ENCODE assay signal across 8 cellular contexts in the genomic region with DNA sequence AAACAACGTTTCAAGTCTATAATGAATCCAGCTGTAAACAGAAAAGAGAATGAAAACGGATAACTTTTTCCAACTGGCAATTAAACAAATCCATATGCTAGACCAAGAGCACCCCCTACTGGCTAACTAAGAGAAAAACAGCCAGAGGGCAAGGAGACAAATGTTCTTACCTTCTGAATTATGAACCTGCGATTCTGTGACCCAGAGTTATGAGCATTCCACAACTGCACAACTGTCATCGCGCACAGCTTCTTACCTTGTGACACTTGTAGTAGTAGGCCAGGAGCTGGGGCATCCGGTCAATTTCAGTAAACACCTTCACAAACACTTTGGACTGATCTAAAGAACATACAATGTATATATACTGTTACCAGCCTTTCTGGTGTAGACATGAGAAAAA. TPM values are rescaled to one million over a fixed set of nuclear protein-coding genes. Genes with fewer than 3 reads are reported as not detected.
DNase-seq lines count a peak whose midpoint lies in the region; ATAC-seq and TF ChIP-seq lines count a peak whose summit lies in the region.

No MANE protein-coding gene starts in this region.

- H3K27me3 ChIP-seq in AG04450 (ENCODE audit: control insufficient read depth, insufficient read depth, low read length) (no peaks in the 10 kb centered on the region), neuronal stem cell (ENCODE audit: control insufficient read depth in 3 of 3, insufficient read depth in 3 of 3, low read depth in 1 of 3, low read length in 3 of 3) (no peaks in the 10 kb centered on the region), MG63 (no peaks in the 10 kb centered on the region)

- H3K27ac ChIP-seq in AG04450 (ENCODE audit: low read depth, low read length) (no peak overlapping the region), neuronal stem cell (replicated peaks; ENCODE audit: low read length) (no peak overlapping the region)

- no peak overlapping the region for H4K8ac ChIP-seq in neuronal stem cell (ENCODE audit: low read depth, low read length)

- no peak overlapping the region for H2AK5ac ChIP-seq in neuronal stem cell (ENCODE audit: low read depth, low read length)

- no peak overlapping the region for H2BK120ac ChIP-seq in neuronal stem cell (ENCODE audit: low read depth, low read length)

- H3K23ac ChIP-seq in neuronal stem cell (ENCODE audit: low read depth, low read length, poor library complexity), result no peak overlapping the region

- no peak overlapping the region for H3K14ac ChIP-seq in neuronal stem cell (ENCODE audit: low read length)

- no peak overlapping the region for H3K4ac ChIP-seq in neuronal stem cell (ENCODE audit: low read length)

- no peak overlapping the region for H2BK12ac ChIP-seq in neuronal stem cell (ENCODE audit: low read length)

- peaks cover 14 to 71% of the 10 kb centered on the region in 2 donors for H3K36me3 ChIP-seq in neuronal stem cell (replicated peaks in 1 of 2; ENCODE audit: control insufficient read depth in 2 of 2, insufficient read depth in 2 of 2, low read length in 2 of 2)
- peaks cover 61% of the 10 kb centered on the region for H3K36me3 ChIP-seq in MG63

- CTCF ChIA-PET in AG04450 (lab: Charles Lee), result interaction anchor here (0.6 to 5.5 kb wide), 71 partner anchors 9 to 757 kb away, joined by 3 to 197 read pairs (median 5); a partner anchor contains a TSS

- POLR2A ChIA-PET in AG04450 (lab: Yijun Ruan, JAX), result no interaction called here

- WGBS in neuronal stem cell (ENCODE audit: extremely low coverage in 2 of 2, insufficient read length in 2 of 2, insufficient replicate concordance in 1 of 2), 2 donors, result no CpG with 5 or more reads among the region's 6 CpGs

- TF ChIP-seq CTCF in AG04450 (IDR thresholded peaks at IDR 0.05; ENCODE audit: low read depth, low read length), result peak; percentile 86

- H3K4me3 ChIP-seq in AG04450 (ENCODE audit: low read depth, low read length), result no peak overlapping the region
- no peak overlapping the region for H3K4me3 ChIP-seq in neuronal stem cell (ENCODE audit: low read length in 2 of 2)
- no peak overlapping the region for H3K4me3 ChIP-seq in MG63

- ATAC-seq in SK-N-SH treated with all-trans-retinoic acid at 6 μM for 48 hours, result peak; percentile 76

- H3K4me1 ChIP-seq in neuronal stem cell (ENCODE audit: control insufficient read depth in 2 of 2, insufficient read depth in 1 of 2, low read depth in 1 of 2, low read length in 2 of 2), result no peaks in the 10 kb centered on the region

- no peak overlapping the region for H2BK5ac ChIP-seq in neuronal stem cell (ENCODE audit: low read length)

- H2BK15ac ChIP-seq in neuronal stem cell (ENCODE audit: low read length), result no peak overlapping the region

- H3K18ac ChIP-seq in neuronal stem cell (ENCODE audit: low read length), result no peak overlapping the region

- H4K91ac ChIP-seq in neuronal stem cell (ENCODE audit: low read depth, low read length, poor library complexity), result no peak overlapping the region

- DNase-seq in AG04450 (ENCODE audit: low read depth, low spot score), result peak; percentile 63
- peak; percentile 66 for DNase-seq in GM03348 (ENCODE audit: low spot score)
- DNase-seq in NCI-H1417 treated with DMSO at 0.1 percent for 48 hours (lab: John Stamatoyannopoulos, UW), result peak; percentile 6
- peak; percentile 50 for DNase-seq in fibroblast of gingiva (ENCODE audit: low read depth)
- peak; percentile 62 for DNase-seq in neuronal stem cell (ENCODE audit: low spot score)
- DNase-seq in amniotic stem cell (lab: John Stamatoyannopoulos, UW), result no peak
- DNase-seq in MG63, result no peak

- no peak overlapping the region for H2AFZ ChIP-seq in neuronal stem cell (ENCODE audit: low read length)

- no peaks in the 10 kb centered on the region for H3K9me3 ChIP-seq in AG04450 (ENCODE audit: control insufficient read depth, insufficient read depth, low read length)
- H3K9me3 ChIP-seq in neuronal stem cell (replicated peaks in 1 of 2; ENCODE audit: control insufficient read depth in 2 of 2, insufficient read depth in 1 of 2, low read depth in 1 of 2, low read length in 2 of 2), result no peaks in the 10 kb centered on the region
- no peaks in the 10 kb centered on the region for H3K9me3 ChIP-seq in MG63

- no peaks in the 10 kb centered on the region for H3K79me1 ChIP-seq in neuronal stem cell (ENCODE audit: low read depth, low read length)

- no peak overlapping the region for H3K4me2 ChIP-seq in neuronal stem cell (ENCODE audit: insufficient read depth, low read length, poor library complexity, severe bottlenecking)

- no peak overlapping the region for H3K9ac ChIP-seq in neuronal stem cell (ENCODE audit: low read depth, low read length, poor library complexity)

TF ChIP-seq in SK-N-SH treated with all-trans-retinoic acid at 6 μM for 48 hours, 23 proteins besides CTCF, POLR2A, EP300 and RAD21 (continues in another document):
- no peak for TF ChIP-seq ZFP30 (CRISPR knock-in tag; IDR thresholded peaks at IDR 0.05)
- TF ChIP-seq TOX (CRISPR knock-in tag; IDR thresholded peaks at IDR 0.05; ENCODE audit: borderline replicate concordance), result no peak
- TF ChIP-seq, protein P1, sequence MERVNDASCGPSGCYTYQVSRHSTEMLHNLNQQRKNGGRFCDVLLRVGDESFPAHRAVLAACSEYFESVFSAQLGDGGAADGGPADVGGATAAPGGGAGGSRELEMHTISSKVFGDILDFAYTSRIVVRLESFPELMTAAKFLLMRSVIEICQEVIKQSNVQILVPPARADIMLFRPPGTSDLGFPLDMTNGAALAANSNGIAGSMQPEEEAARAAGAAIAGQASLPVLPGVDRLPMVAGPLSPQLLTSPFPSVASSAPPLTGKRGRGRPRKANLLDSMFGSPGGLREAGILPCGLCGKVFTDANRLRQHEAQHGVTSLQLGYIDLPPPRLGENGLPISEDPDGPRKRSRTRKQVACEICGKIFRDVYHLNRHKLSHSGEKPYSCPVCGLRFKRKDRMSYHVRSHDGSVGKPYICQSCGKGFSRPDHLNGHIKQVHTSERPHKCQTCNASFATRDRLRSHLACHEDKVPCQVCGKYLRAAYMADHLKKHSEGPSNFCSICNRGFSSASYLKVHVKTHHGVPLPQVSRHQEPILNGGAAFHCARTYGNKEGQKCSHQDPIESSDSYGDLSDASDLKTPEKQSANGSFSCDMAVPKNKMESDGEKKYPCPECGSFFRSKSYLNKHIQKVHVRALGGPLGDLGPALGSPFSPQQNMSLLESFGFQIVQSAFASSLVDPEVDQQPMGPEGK (CRISPR knock-in tag; IDR thresholded peaks at IDR 0.05; ENCODE audit: borderline replicate concordance), result no peak
- no peak for TF ChIP-seq RARB (CRISPR knock-in tag; IDR thresholded peaks at IDR 0.05)
- TF ChIP-seq, protein P2, sequence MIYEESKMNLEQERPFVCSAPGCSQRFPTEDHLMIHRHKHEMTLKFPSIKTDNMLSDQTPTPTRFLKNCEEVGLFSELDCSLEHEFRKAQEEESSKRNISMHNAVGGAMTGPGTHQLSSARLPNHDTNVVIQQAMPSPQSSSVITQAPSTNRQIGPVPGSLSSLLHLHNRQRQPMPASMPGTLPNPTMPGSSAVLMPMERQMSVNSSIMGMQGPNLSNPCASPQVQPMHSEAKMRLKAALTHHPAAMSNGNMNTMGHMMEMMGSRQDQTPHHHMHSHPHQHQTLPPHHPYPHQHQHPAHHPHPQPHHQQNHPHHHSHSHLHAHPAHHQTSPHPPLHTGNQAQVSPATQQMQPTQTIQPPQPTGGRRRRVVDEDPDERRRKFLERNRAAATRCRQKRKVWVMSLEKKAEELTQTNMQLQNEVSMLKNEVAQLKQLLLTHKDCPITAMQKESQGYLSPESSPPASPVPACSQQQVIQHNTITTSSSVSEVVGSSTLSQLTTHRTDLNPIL (CRISPR knock-in tag; IDR thresholded peaks at IDR 0.05; ENCODE audit: low read depth), result no peak
- TF ChIP-seq GLIS3 (CRISPR knock-in tag; IDR thresholded peaks at IDR 0.05), result no peak
- TF ChIP-seq CSDC2 (CRISPR knock-in tag; IDR thresholded peaks at IDR 0.05), result no peak
- TF ChIP-seq ZC3H10 (CRISPR knock-in tag; IDR thresholded peaks at IDR 0.05), result no peak
- TF ChIP-seq, protein P3, sequence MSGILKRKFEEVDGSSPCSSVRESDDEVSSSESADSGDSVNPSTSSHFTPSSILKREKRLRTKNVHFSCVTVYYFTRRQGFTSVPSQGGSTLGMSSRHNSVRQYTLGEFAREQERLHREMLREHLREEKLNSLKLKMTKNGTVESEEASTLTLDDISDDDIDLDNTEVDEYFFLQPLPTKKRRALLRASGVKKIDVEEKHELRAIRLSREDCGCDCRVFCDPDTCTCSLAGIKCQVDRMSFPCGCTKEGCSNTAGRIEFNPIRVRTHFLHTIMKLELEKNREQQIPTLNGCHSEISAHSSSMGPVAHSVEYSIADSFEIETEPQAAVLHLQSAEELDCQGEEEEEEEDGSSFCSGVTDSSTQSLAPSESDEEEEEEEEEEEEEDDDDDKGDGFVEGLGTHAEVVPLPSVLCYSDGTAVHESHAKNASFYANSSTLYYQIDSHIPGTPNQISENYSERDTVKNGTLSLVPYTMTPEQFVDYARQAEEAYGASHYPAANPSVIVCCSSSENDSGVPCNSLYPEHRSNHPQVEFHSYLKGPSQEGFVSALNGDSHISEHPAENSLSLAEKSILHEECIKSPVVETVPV (CRISPR knock-in tag; IDR thresholded peaks at IDR 0.05), result no peak
- no peak for TF ChIP-seq ZNF8 (CRISPR knock-in tag; IDR thresholded peaks at IDR 0.05)
- TF ChIP-seq BACH2 (CRISPR knock-in tag; IDR thresholded peaks at IDR 0.05; ENCODE audit: borderline replicate concordance), result no peak

RNA-seq across cellular contexts. Expression of a gene that starts 18.6 kb away (rescaled TPM):
- polyA plus RNA-seq in AG04450 (2011; rRNA removed), result 19.6 and 24.5 TPM in 2 replicates
- polyA minus RNA-seq in AG04450 (2011; rRNA and poly(A)+ RNA removed), result 24.4 and 28.9 TPM in 2 replicates
- 15.5 TPM for polyA plus RNA-seq in neuronal stem cell (2013, experiment 1 of 2)
- 15.7 TPM for polyA plus RNA-seq in neuronal stem cell (2013, experiment 2 of 2)
- total RNA-seq in MG63 (2014; rRNA removed; shearing (Covaris generic); ENCODE audit: low replicate concordance), result 8.0 and 10.2 TPM in 2 replicates

Comparison
In these comparisons a context has a peak if more than half of its experiments do, and no peak if none do; other contexts are left out.
1. DNase-seq: peak in AG04450 (single experiment), GM03348 (single experiment), NCI-H1417 treated with DMSO at 0.1 percent for 48 hours (single experiment), fibroblast of gingiva (single experiment) and neuronal stem cell (single experiment); none in amniotic stem cell (single experiment) and MG63 (single experiment).